8 cellular contexts compared by ENCODE assay signal in genomic region chr7:66655113-66655806, GRCh38. TPM values are rescaled to one million over a fixed set of nuclear protein-coding genes. Genes with fewer than 3 reads are reported as not detected.
DNase-seq lines count a peak whose midpoint lies in the region; ATAC-seq, FAIRE-seq and TF ChIP-seq lines count a peak whose summit lies in the region.
"Not testable (repeated sequence)": the region's sequence is repeated elsewhere in the genome, so short reads cannot be mapped to it uniquely, and the experiment has no call there.

No MANE protein-coding gene starts in this region.

- 29% methylated on average over 26 of the region's 28 CpGs for WGBS in GM12878 (ENCODE audit: insufficient coverage, insufficient replicate concordance, low lambda C conversion rate, missing lambda C conversion rate)
- WGBS in gastroesophageal sphincter (ENCODE audit: low coverage in 1 of 2), 2 donors: 18 to 25% methylated on average over 10 to 12 of the region's 28 CpGs

- in situ Hi-C loops in GM12878 (cut with MboI): not testable (repeated sequence)

- H3K27ac ChIP-seq in KOPT-K1 (ENCODE audit: low read depth, low read length, poor library complexity, severe bottlenecking) (peak overlapping the region; percentile 78), GM12878 (ENCODE audit: control insufficient read depth, insufficient read depth) (peak overlapping the region; percentile 58), gastroesophageal sphincter (peak overlapping the region; percentile 92 to 99 (median 97)), mucosa of rectum (ENCODE audit: low read depth in 2 of 2, low read length in 2 of 2) (peak overlapping the region; percentile 99), substantia nigra (ENCODE audit: low read depth, low read length, poor library complexity, severe bottlenecking) (peak overlapping the region; percentile 94)

- intact Hi-C loops in GM12878 (cut with micrococcal nuclease; ENCODE audit: unreplicated experiment): loop anchor here (2.0 to 10.0 kb wide), 4 partner anchors 26 to 190 kb away; partner anchors contain the start of gene RABGEF1

- H3K27me3 ChIP-seq in GM12878 (replicated peaks in 1 of 2; ENCODE audit: control insufficient read depth in 2 of 2, insufficient read depth in 2 of 2, low read length in 1 of 2); gastroesophageal sphincter; mucosa of rectum (ENCODE audit: control insufficient read depth in 2 of 2, insufficient read depth in 2 of 2, low read length in 2 of 2): not testable (repeated sequence)

- BruUV-seq in GM12878 (replicated peaks; lab: Mats Ljungman, UMichigan): not testable (repeated sequence)

- not testable (repeated sequence) for H3K9me3 ChIP-seq in KOPT-K1 (ENCODE audit: insufficient read depth, low read length, poor library complexity, severe bottlenecking); GM12878 (replicated peaks; ENCODE audit: control insufficient read depth, insufficient read depth, low read length); gastroesophageal sphincter; mucosa of rectum (ENCODE audit: control insufficient read depth in 2 of 2, low read length in 2 of 2)

- TF ChIP-seq RAD21 in GM12878 (IDR thresholded peaks at IDR 0.05; ENCODE audit: insufficient read depth, low read depth, low read length): not testable (repeated sequence)

- H3K4me1 ChIP-seq in GM12878 (ENCODE audit: control insufficient read depth, insufficient read depth, low read length); mucosa of rectum (ENCODE audit: control insufficient read depth in 2 of 2, insufficient read depth in 2 of 2, low read length in 2 of 2): not testable (repeated sequence)
- H3K4me1 ChIP-seq in gastroesophageal sphincter: peaks cover 0 to 35% (median 11%) of the 10 kb centered on the region in 3 donors

- not testable (repeated sequence) for TF ChIP-seq CTCF in GM12878 (IDR thresholded peaks at IDR 0.05 in 2 of 3, conservative IDR thresholded peaks at IDR 0.05 in 1 of 3; ENCODE audit: control insufficient read depth in 2 of 3, extremely low read depth in 1 of 3, insufficient read depth in 1 of 3, low read depth in 3 of 3, low read length in 3 of 3)
- peak in 2 of 4 experiments; percentile 23 to 35 for TF ChIP-seq CTCF in gastroesophageal sphincter (IDR thresholded peaks at IDR 0.05)

- not testable (repeated sequence) for TF ChIP-seq POLR2A in GM12878 (IDR thresholded peaks at IDR 0.05; ENCODE audit: low read depth, low read length); gastroesophageal sphincter (IDR thresholded peaks at IDR 0.05)

- peak overlapping the region; percentile 95 for H3K9ac ChIP-seq in GM12878 (ENCODE audit: control insufficient read depth, insufficient read depth, low read length)
- peak overlapping the region; percentile 98 to 99 for H3K9ac ChIP-seq in mucosa of rectum (ENCODE audit: low read depth in 1 of 2, low read length in 2 of 2)

- POLR2A ChIA-PET in GM12878 (lab: Charles Lee): interaction anchor here (0.6 to 1.6 kb wide), 5 partner anchors 9 to 843 kb away, joined by 3 to 8 read pairs (median 3); partner anchors contain the start of gene RABGEF1

- H3K4me2 ChIP-seq in GM12878 (ENCODE audit: control insufficient read depth, insufficient read depth): peak overlapping the region; percentile 62

- H2AFZ ChIP-seq in GM12878 (ENCODE audit: control insufficient read depth, low read depth, low read length): peak overlapping the region; percentile 66

- FAIRE-seq in GM12878 (lab: Jason Lieb, UNC): not testable (repeated sequence)

- CTCF ChIA-PET in GM12878 (lab: Yijun Ruan, JAX): interaction anchor here (0.6 kb wide), 1 partner anchor 54 kb away, joined by 4 read pairs; no protein-coding TSS in a partner anchor

- H3K4me3 ChIP-seq in GM12878 (peak overlapping the region; percentile 87), gastroesophageal sphincter (peak overlapping the region; percentile 66 to 86), mucosa of rectum (ENCODE audit: low read length in 2 of 2) (peak overlapping the region; percentile 93 to 94)

- RAD21 ChIA-PET in GM12878 (lab: Charles Lee; ENCODE audit: unreplicated experiment): interaction anchor here (0.6 to 2.8 kb wide), 3 partner anchors 28 to 189 kb away, joined by 4 to 12 read pairs (median 4); no protein-coding TSS in a partner anchor

- ATAC-seq in GM21825 (IDR thresholded peaks at IDR 0.05; ENCODE audit: unreplicated experiment) (peak; percentile 11), GM12878 (peak; percentile 43), gastroesophageal sphincter (peak; percentile 61)

- SMC1A ChIA-PET in GM12878 (lab: Charles Lee; ENCODE audit: uncharacterized antibody, unreplicated experiment): interaction anchor here (1.1 to 1.3 kb wide), 4 partner anchors 10 to 114 kb away, joined by 3 read pairs; no protein-coding TSS in a partner anchor

- not testable (repeated sequence) for H4K20me1 ChIP-seq in GM12878 (ENCODE audit: control insufficient read depth, insufficient read depth)

- H3K36me3 ChIP-seq in KOPT-K1 (ENCODE audit: insufficient read depth, low read length); GM12878 (ENCODE audit: control insufficient read depth in 2 of 2, insufficient read depth in 2 of 2, low read length in 1 of 2); gastroesophageal sphincter; mucosa of rectum (ENCODE audit: control insufficient read depth in 2 of 2, insufficient read depth in 2 of 2, low read length in 2 of 2): not testable (repeated sequence)

- H3K79me2 ChIP-seq in GM12878 (ENCODE audit: control insufficient read depth, insufficient read depth, low read length): peaks cover 25% of the 10 kb centered on the region

- DNase-seq in COLO668 (lab: John Stamatoyannopoulos, UW; ENCODE audit: unreplicated experiment) (peak; percentile 56), SW480 (ENCODE audit: low spot score) (peak; percentile 63), substantia nigra (lab: John Stamatoyannopoulos, UW) (peak in 11 of 49 donors; percentile 25 to 63 (median 51))
- DNase-seq in GM12878 (ENCODE audit: low read depth, low spot score): not testable (repeated sequence)

- TF ChIP-seq EP300 in GM12878 (IDR thresholded peaks at IDR 0.05; ENCODE audit: borderline replicate concordance in 1 of 2, control insufficient read depth in 1 of 2, low read depth in 2 of 2, low read length in 2 of 2); gastroesophageal sphincter (IDR thresholded peaks at IDR 0.05): not testable (repeated sequence)

TF ChIP-seq in GM12878, 131 proteins besides CTCF, POLR2A, EP300 and RAD21:
- peak; percentile 48; the same call in 1 of the 2 replicates for TF ChIP-seq PKNOX1 (IDR thresholded peaks at IDR 0.05)
- TF ChIP-seq IKZF2 (IDR thresholded peaks at IDR 0.05): 0 out of 4 replicates have a peak, but pooled peaks of 1 of the 2 experiments have one; percentile 30
- 0 out of 2 replicates have a peak, but pooled peaks have one; percentile 60 for TF ChIP-seq MLLT1 (IDR thresholded peaks at IDR 0.05)

RNA-seq across cellular contexts. Expression of gene KCTD7, which starts 26.6 kb away (rescaled TPM):
- total RNA-seq in GM12878 (2013; cell fraction: nucleolus; rRNA removed): 50.6 and 62.4 TPM in 2 replicates
- total RNA-seq in GM12878 (2014; rRNA removed) (7.7 and 10.2 TPM in 2 replicates), GM12878 (2014; rRNA removed; fragmentation: Illumina TruSeq; extraction: Trizol) (8.4 and 8.5 TPM in 2 replicates), GM12878 (2021) (9.7 and 11.1 TPM in 2 replicates), gastroesophageal sphincter (10 to 100 TPM; 13.7 to 27.9 (median 18.3) TPM)
- polyA plus RNA-seq in GM12878 (2011; ENCODE audit: low read depth): 5.5 TPM
- polyA plus RNA-seq in GM12878 (2011; rRNA removed) (17.9 and 18.0 TPM in 2 replicates), GM12878 (2014; fragmentation: Illumina TruSeq; extraction: Trizol) (11.0 TPM in 2 replicates), GM12878 (2014; fragmentation: Nextera tagmentation; extraction: Ambion mirVana) (1 to 10 TPM; 1.6 TPM), GM12878 (2014; rRNA removed) (17.6 and 17.7 TPM in 2 replicates), GM12878 (2016; fragmentation: Nextera tagmentation; extraction: Ambion mirVana) (1 to 10 TPM; 5.6 TPM)
- 19.5 and 21.1 TPM in 2 replicates for polyA plus RNA-seq in GM12878 (2011; cell fraction: cytosol; rRNA removed)
- 50.5 and 51.7 TPM in 2 replicates for polyA plus RNA-seq in GM12878 (2011; cell fraction: nucleus; rRNA removed)
- 7.9 and 10.8 TPM in 2 replicates for polyA plus RNA-seq in GM12878 (2012)
- 11.1 and 18.1 TPM in 2 replicates for polyA minus RNA-seq in GM12878 (2011; rRNA and poly(A)+ RNA removed)
- 2.5 and 3.6 TPM in 2 replicates for polyA minus RNA-seq in GM12878 (2011; cell fraction: cytosol; rRNA and poly(A)+ RNA removed)
- 10.9 and 12.2 TPM in 2 replicates for polyA minus RNA-seq in GM12878 (2011; cell fraction: nucleus; rRNA and poly(A)+ RNA removed)

Comparison
In these comparisons a context has a peak if more than half of its experiments do, and no peak if none do; other contexts are left out.
1. ATAC-seq: peak in every context shown above with its lines; median percentile 61 in gastroesophageal sphincter; 43 in GM12878; 11 in GM21825.